In the genomic region with DNA sequence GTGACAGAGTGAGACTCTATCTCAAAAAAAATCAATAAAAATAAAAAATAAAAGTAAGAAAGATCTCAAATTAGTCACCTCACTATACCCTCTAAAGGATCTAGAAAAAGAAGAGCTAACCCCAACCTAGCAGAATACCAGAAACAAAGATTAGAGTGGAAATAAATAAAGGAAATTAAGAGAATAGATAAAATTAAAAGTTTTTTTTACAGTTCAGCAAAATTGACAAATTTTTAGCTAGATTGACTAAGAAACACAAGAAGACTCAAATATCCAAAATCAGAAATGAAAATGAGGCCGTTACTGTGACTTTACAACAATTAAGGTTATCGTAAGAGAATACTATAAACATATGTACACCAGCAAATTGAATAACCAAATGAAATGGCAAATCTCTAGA, we compare ENCODE assay signal across 29 cellular contexts. TPM values are rescaled to one million over a fixed set of nuclear protein-coding genes. Genes with fewer than 3 reads are reported as not detected.
A peak's percentile ranks its signal among the peaks of the same experiment; 100 is the strongest.
DNase-seq lines count a peak whose midpoint lies in the region; ATAC-seq, FAIRE-seq and TF ChIP-seq lines count a peak whose summit lies in the region.
"Had no signal": no experiment of that assay in that cellular context is flagged by ENCODE, and none has a peak within 500 bp of the region (broad histone marks: within the 10 kb centered on the region; RNA-seq: fewer than 3 reads in every experiment).

No MANE protein-coding gene starts in this region.

- no peak for DNase-seq in K562 (ENCODE audit: extremely low read depth in 1 of 4, low spot score in 3 of 4)
- DNase-seq: 8988T; ACHN; AML-193; BE2C; C1 segment of cervical spinal cord; Caco-2; Calu3; CD4-positive, alpha-beta memory T cell; CD4-positive, alpha-beta T cell; CD4-positive, CD25-positive, alpha-beta regulatory T cell; CD8-positive, alpha-beta memory T cell; CD8-positive, alpha-beta T cell; COR-L47; DMS 273 treated with DMSO at 0.1 percent for 48 hours; DMS153; DMS53; DMS79; DMS79 treated with DMSO at 0.1 percent for 48 hours; DND-41; EL had no signal

- POLR2A ChIA-PET in K562 (lab: Yijun Ruan, JAX) = interaction anchor here (1.5 kb wide), 1 partner anchor 8 kb away, joined by 3 read pairs; no protein-coding TSS in a partner anchor

- H3K4me2 ChIP-seq in K562 (ENCODE audit: insufficient read depth, low read length) = no peak overlapping the region
- H3K4me2 ChIP-seq: A549, BLaER1 had no signal

- H3K4me1 ChIP-seq in K562 (replicated peaks in 1 of 2; ENCODE audit: control insufficient read depth in 2 of 2, insufficient read depth in 2 of 2, low read length in 2 of 2) = peaks cover 6 to 26% of the 10 kb centered on the region in 2 experiments; a peak in 4 of 5 replicates
- H3K4me1 ChIP-seq: BE2C, Caco-2 had no signal

- FAIRE-seq in K562 (lab: Jason Lieb, UNC) = no peak
- FAIRE-seq: A204.1, A549, D721Med had no signal

- no TSS peak for BruUV-seq in K562 (replicated peaks; lab: Mats Ljungman, UMichigan)

- H3K36me3 ChIP-seq in K562 (ENCODE audit: control insufficient read depth, insufficient read depth, low read length) = peaks cover 9% of the 10 kb centered on the region; the same call in 2 of the 3 replicates
- H3K36me3 ChIP-seq: BE2C had no signal

- no peak for TF ChIP-seq POLR2A in K562 (conservative IDR thresholded peaks at IDR 0.05)

- H2AFZ ChIP-seq in K562 (ENCODE audit: low read depth, low read length) = no peak overlapping the region

- H4K20me1 ChIP-seq in K562 (replicated peaks; ENCODE audit: control insufficient read depth, insufficient read depth, low read length) = peaks cover 5% of the 10 kb centered on the region; the same call in 1 of the 2 replicates

- peaks cover 67% of the 10 kb centered on the region for H3K79me2 ChIP-seq in K562 (ENCODE audit: control insufficient read depth, insufficient read depth, low read length)

- no peak for TF ChIP-seq CTCF in K562 (IDR thresholded peaks at IDR 0.05 in 2 of 3, conservative IDR thresholded peaks at IDR 0.05 in 1 of 3; ENCODE audit: insufficient read depth in 2 of 3, low read depth in 1 of 3, low read length in 3 of 3)

- CTCF ChIA-PET in K562 (lab: Yijun Ruan, JAX; ENCODE audit: low intra/inter-chr PET ratio) = no interaction called here

- peaks cover 5% of the 10 kb centered on the region; the same call in 1 of the 2 replicates for H3K9me3 ChIP-seq in K562 (replicated peaks; ENCODE audit: control insufficient read depth, insufficient read depth, low read depth, low read length)
- H3K9me3 ChIP-seq: A549, BE2C had no signal

- H3K27ac ChIP-seq in K562 (ENCODE audit: extremely low read depth, low read depth, low read length) = no peak overlapping the region
- H3K27ac ChIP-seq: 22Rv1; A549; BLaER1; BLaER1 treated with 17β-estradiol and CSF1 and Interleukin-3, amounts not matched to agents 10 nM and 100 nM; C4-2B had no signal

- no peaks in the 10 kb centered on the region for H3K9me1 ChIP-seq in K562 (ENCODE audit: control insufficient read depth, insufficient read depth, low read length)

- WGBS in K562 (ENCODE audit: insufficient coverage, low coverage, missing lambda C conversion rate) = 47% methylated on average over 2 of the region's 2 CpGs

- ATAC-seq in K562 = no peak
- no peak for ATAC-seq in GM18517 (IDR thresholded peaks at IDR 0.05; ENCODE audit: unreplicated experiment)
- ATAC-seq: A549; CD8-positive, alpha-beta T cell had no signal

- TF ChIP-seq RAD21 in K562 (CRISPR knock-in tag; conservative IDR thresholded peaks at IDR 0.05 in 1 of 2, IDR thresholded peaks at IDR 0.05 in 1 of 2) = no peak

- no peaks in the 10 kb centered on the region for H3K27me3 ChIP-seq in K562 (ENCODE audit: control insufficient read depth in 2 of 2, insufficient read depth in 2 of 2, low read length in 2 of 2)
- H3K27me3 ChIP-seq: BE2C; BLaER1; BLaER1 treated with 17β-estradiol and CSF1 and Interleukin-3, amounts not matched to agents 10 nM and 100 nM had no signal

- no peak overlapping the region for H3K4me3 ChIP-seq in K562
- H3K4me3 ChIP-seq: A549; BLaER1; BLaER1 treated with 17β-estradiol and CSF1 and Interleukin-3, amounts not matched to agents 10 nM and 100 nM had no signal

- H3K9ac ChIP-seq in K562 (ENCODE audit: insufficient read depth in 1 of 2, low read depth in 2 of 2, low read length in 2 of 2) = no peak overlapping the region
- H3K9ac ChIP-seq: BLaER1; BLaER1 treated with 17β-estradiol and CSF1 and Interleukin-3, amounts not matched to agents 10 nM and 100 nM had no signal

- intact Hi-C loops in K562 (cut with micrococcal nuclease) = loop anchor here (10.0 kb wide), 1 partner anchor 93 kb away; no protein-coding TSS in a partner anchor

- in situ Hi-C loops in K562 (cut with MboI) = no loop called here

- TF ChIP-seq EP300 in K562 (IDR thresholded peaks at IDR 0.05; ENCODE audit: low read length) = no peak

TF ChIP-seq in K562, 482 proteins besides CTCF, POLR2A, EP300 and RAD21:
- TF ChIP-seq SMAD2 (IDR thresholded peaks at IDR 0.05; ENCODE audit: low read depth, low read length) (no peak), ZNF316 (IDR thresholded peaks at IDR 0.05) (peak; percentile 52), ATF2 (CRISPR knock-in tag; IDR thresholded peaks at IDR 0.05) (no peak), C11orf30 (IDR thresholded peaks at IDR 0.05; ENCODE audit: low read depth) (peak; percentile 53), TAF9B (IDR thresholded peaks at IDR 0.05; ENCODE audit: partially characterized antibody) (no peak)

RNA-seq across cellular contexts. Expression of gene KCTD7, which starts 29.1 kb away (rescaled TPM):
- 25.1 and 37.5 TPM in 2 replicates for total RNA-seq in K562 (2011; cell fraction: chromatin; rRNA removed; ENCODE audit: low replicate concordance)
- total RNA-seq in K562 (2011; cell fraction: nucleolus; rRNA removed) = 22.6 and 24.3 TPM in 2 replicates
- 26.7 and 37.0 TPM in 2 replicates for total RNA-seq in K562 (2011; cell fraction: nucleoplasm; rRNA removed)
- total RNA-seq in K562 (2014; rRNA removed) = 5.0 and 10.3 TPM in 2 replicates
- 9.0 and 9.6 TPM in 2 replicates for total RNA-seq in K562 (2014; rRNA removed; fragmentation: Illumina TruSeq; extraction: Trizol)
- 7.6 and 8.2 TPM in 2 replicates for total RNA-seq in K562 (2015; rRNA removed; fragmentation: Illumina TruSeq; extraction: Trizol)
- total RNA-seq in K562 (2021) = 11.4 and 12.3 TPM in 2 replicates
- 23.6 and 26.0 TPM in 2 replicates for polyA plus RNA-seq in K562 (2011; rRNA removed)
- 25.6 and 33.4 TPM in 2 replicates for polyA plus RNA-seq in K562 (2011; cell fraction: cytosol; rRNA removed)
- polyA plus RNA-seq in K562 (2011; cell fraction: nucleus; rRNA removed) = 46.8 and 68.8 TPM in 2 replicates
- polyA plus RNA-seq in K562 (2012) = 7.9 and 17.0 TPM in 2 replicates
- 10.6 and 11.8 TPM in 2 replicates for polyA plus RNA-seq in K562 (2014; fragmentation: Illumina TruSeq; extraction: Trizol)
- 1 to 10 TPM; 1.5 to 1.7 TPM for polyA plus RNA-seq in K562 (2014; fragmentation: Nextera tagmentation; extraction: Ambion mirVana)
- polyA plus RNA-seq in K562 (2014; rRNA removed) = 10.1 and 11.7 TPM in 2 replicates
- 10.4 and 17.3 TPM in 2 replicates for polyA minus RNA-seq in K562 (2011; rRNA and poly(A)+ RNA removed)
- polyA minus RNA-seq in K562 (2011; cell fraction: cytosol; rRNA and poly(A)+ RNA removed) = 7.6 and 9.8 TPM in 2 replicates
- 10.2 and 12.0 TPM in 2 replicates for polyA minus RNA-seq in K562 (2011; cell fraction: nucleus; rRNA and poly(A)+ RNA removed)
